Comparison of ENCODE assay signal across 8 cellular contexts in genomic region chr7:116955801-116956514, GRCh38. TPM values are rescaled to one million over a fixed set of nuclear protein-coding genes. Genes with fewer than 3 reads are reported as not detected.
DNase-seq lines count a peak whose midpoint lies in the region; ATAC-seq and TF ChIP-seq lines count a peak whose summit lies in the region.

No MANE protein-coding gene starts in this region.

- DNase-seq in CD1c-positive myeloid dendritic cell (ENCODE audit: extremely low spot score) (peak; percentile 46), ovary (peak; percentile 14 to 50 (median 37)), NCI-H510A (lab: John Stamatoyannopoulos, UW) (no peak), hippocampal formation (lab: John Stamatoyannopoulos, UW) (no peak)
- DNase-seq in stimulated activated CD8-positive, alpha-beta memory T cell treated with anti-CD3 and anti-CD28 coated beads, Interleukin-4, amount 100 ng/mL, for 48 hours = no peak

- TF ChIP-seq POLR2A in ovary (IDR thresholded peaks at IDR 0.05) = no peak

- H3K36me3 Mint-ChIP-seq in brain = no peaks in the 10 kb centered on the region

- ATAC-seq in GM19328 (IDR thresholded peaks at IDR 0.05; ENCODE audit: unreplicated experiment) (peak; percentile 62), HG03196 (IDR thresholded peaks at IDR 0.05; ENCODE audit: unreplicated experiment) (peak; percentile 85)

- peak overlapping the region; percentile 22 to 100 for H3K27ac ChIP-seq in ovary

- H3K4me1 Mint-ChIP-seq in brain = peaks cover 41% of the 10 kb centered on the region

- peak overlapping the region in 4 of 5 experiments; percentile 4 to 100 (median 53) for H3K27ac Mint-ChIP-seq in brain

- no peaks in the 10 kb centered on the region for H3K9me3 ChIP-seq in ovary

- H3K4me3 Mint-ChIP-seq in brain = peak overlapping the region; percentile 94 to 98 (median 97)

- TF ChIP-seq CTCF in brain (conservative IDR thresholded peaks at IDR 0.05) (no peak), ovary (IDR thresholded peaks at IDR 0.05) (no peak)

- no peak for TF ChIP-seq EP300 in ovary (IDR thresholded peaks at IDR 0.05)

- no peaks in the 10 kb centered on the region for H3K27me3 ChIP-seq in ovary

- intact Hi-C loops in ovary (cut with DNase I) = no loop called here

- no peak overlapping the region for H3K4me3 ChIP-seq in ovary

- no peaks in the 10 kb centered on the region for H3K36me3 ChIP-seq in ovary

- peaks cover 15% of the 10 kb centered on the region for H3K27me3 Mint-ChIP-seq in brain

- H3K4me1 ChIP-seq in ovary (ENCODE audit: insufficient read depth) = peaks cover 8% of the 10 kb centered on the region

- H3K9me3 Mint-ChIP-seq in brain = no peaks in the 10 kb centered on the region

- 34 to 36% (median 36%) methylated on average over 4 of the region's 4 CpGs for WGBS in ovary, 3 donors

RNA-seq across cellular contexts. Expression of gene ST7, which starts 2.7 kb away (rescaled TPM):
- polyA plus RNA-seq in brain (ENCODE audit: insufficient read depth, low read depth, low replicate concordance) (28.5 TPM), ovary (10 to 100 TPM; 14.1 to 37.7 TPM)
- total RNA-seq in ovary = 10 to 100 TPM; 16.4 to 28.5 (median 18.8) TPM

Comparison
In these comparisons a context has a peak if more than half of its experiments do, and no peak if none do; other contexts are left out.
1. DNase-seq: peak in CD1c-positive myeloid dendritic cell (single experiment) and ovary (5 of 5); none in NCI-H510A (single experiment), stimulated activated CD8-positive, alpha-beta memory T cell treated with anti-CD3 and anti-CD28 coated beads, Interleukin-4, amount 100 ng/mL, for 48 hours (single experiment) and hippocampal formation (0 of 2).